20 cellular contexts compared by ENCODE assay signal in genomic region chr9:120911295-120911843, GRCh38. TPM values are rescaled to one million over a fixed set of nuclear protein-coding genes. Genes with fewer than 3 reads are reported as not detected.
A peak's percentile ranks its signal among the peaks of the same experiment; 100 is the strongest.
DNase-seq lines count a peak whose midpoint lies in the region; ATAC-seq, FAIRE-seq and TF ChIP-seq lines count a peak whose summit lies in the region.
"Had no signal": no experiment of that assay in that cellular context is flagged by ENCODE, and none has a peak within 500 bp of the region (broad histone marks: within the 10 kb centered on the region; RNA-seq: fewer than 3 reads in every experiment).

No MANE protein-coding gene starts in this region.

- CTCF ChIA-PET in activated CD8-positive, alpha-beta memory T cell treated with anti-CD3 and anti-CD28 coated beads, Interleukin-2, amount 10 ng/mL, durations not matched to agents 7 days and 5 days (lab: Charles Lee): interaction anchor here (0.6 to 1.3 kb wide), 4 partner anchors 9 to 25 kb away, joined by 3 to 5 read pairs (median 4); no protein-coding TSS in a partner anchor
- CTCF ChIA-PET in activated CD8-positive, alpha-beta T cell treated with anti-CD3 and anti-CD28 coated beads for 36 hours (lab: Charles Lee): interaction anchor here (0.8 to 2.6 kb wide), 5 partner anchors 9 to 70 kb away, joined by 3 to 6 read pairs (median 3); no protein-coding TSS in a partner anchor

- peak overlapping the region; percentile 66 for H3K27ac Mint-ChIP-seq in activated CD8-positive, alpha-beta memory T cell treated with anti-CD3 and anti-CD28 coated beads, Interleukin-2, amount 10 ng/mL, durations not matched to agents 7 days and 5 days
- peak overlapping the region; percentile 92 for H3K27ac Mint-ChIP-seq in activated CD8-positive, alpha-beta T cell treated with anti-CD3 and anti-CD28 coated beads for 36 hours
- H3K27ac Mint-ChIP-seq in endodermal cell: no peak overlapping the region
- H3K27ac Mint-ChIP-seq: nephron had no signal

- H3K4me1 ChIP-seq in endodermal cell (ENCODE audit: control insufficient read depth, insufficient read depth, low read length) (no peaks in the 10 kb centered on the region), right atrium auricular region (peaks cover 0 to 4% of the 10 kb centered on the region in 2 donors)
- H3K4me1 ChIP-seq: A549 had no signal

- POLR2A ChIA-PET in activated CD8-positive, alpha-beta T cell treated with anti-CD3 and anti-CD28 coated beads for 36 hours (lab: Charles Lee): interaction anchor here (0.7 to 67.1 kb wide), 3 partner anchors 1 to 165 kb away, joined by 3 to 2439 read pairs (median 2439); partner anchors contain the start of genes PHF19 and TRAF1

- no peak for DNase-seq in activated CD8-positive, alpha-beta memory T cell treated with anti-CD3 and anti-CD28 coated beads, Interleukin-2, amount 10 ng/mL, durations not matched to agents 7 days and 5 days
- DNase-seq in activated CD8-positive, alpha-beta memory T cell treated with anti-CD3 and anti-CD28 coated beads, Interleukin-2, amount 50 U/mL, for 4 hours: no peak
- no peak for DNase-seq in GM12892 (ENCODE audit: insufficient read length)
- DNase-seq in activated CD8-positive, alpha-beta T cell treated with anti-CD3 and anti-CD28 coated beads for 36 hours: no peak
- DNase-seq in endodermal cell: no peak
- DNase-seq in hippocampal formation (lab: John Stamatoyannopoulos, UW): no peak
- no peak for DNase-seq in right atrium auricular region (ENCODE audit: low spot score)
- DNase-seq: effector CD8-positive, alpha-beta T cell; esophagus squamous epithelium; left colon; mesendoderm; NCI-H526 treated with DMSO at 0.1 percent for 48 hours; sigmoid colon; SW 1271 had no signal

- H3K9me3 Mint-ChIP-seq in activated CD8-positive, alpha-beta memory T cell treated with anti-CD3 and anti-CD28 coated beads, Interleukin-2, amount 10 ng/mL, durations not matched to agents 7 days and 5 days (ENCODE audit: low read depth): no peaks in the 10 kb centered on the region
- H3K9me3 Mint-ChIP-seq in activated CD8-positive, alpha-beta T cell treated with anti-CD3 and anti-CD28 coated beads for 36 hours: no peaks in the 10 kb centered on the region
- no peaks in the 10 kb centered on the region for H3K9me3 Mint-ChIP-seq in endodermal cell
- H3K9me3 Mint-ChIP-seq: nephron had no signal

- TF ChIP-seq CTCF in activated CD8-positive, alpha-beta T cell treated with anti-CD3 and anti-CD28 coated beads for 36 hours (IDR thresholded peaks at IDR 0.05): no peak
- TF ChIP-seq CTCF in endodermal cell (conservative IDR thresholded peaks at IDR 0.05) (peak; percentile 32), right atrium auricular region (IDR thresholded peaks at IDR 0.05) (no peak)

- no peaks in the 10 kb centered on the region for H3K36me3 ChIP-seq in endodermal cell (ENCODE audit: control insufficient read depth, insufficient read depth, low read length)
- peaks cover 10% of the 10 kb centered on the region for H3K36me3 ChIP-seq in right atrium auricular region

- intact Hi-C loops in activated CD8-positive, alpha-beta T cell treated with anti-CD3 and anti-CD28 coated beads for 36 hours (cut with micrococcal nuclease): no loop called here

- peaks cover 84% of the 10 kb centered on the region for H3K4me1 Mint-ChIP-seq in activated CD8-positive, alpha-beta memory T cell treated with anti-CD3 and anti-CD28 coated beads, Interleukin-2, amount 10 ng/mL, durations not matched to agents 7 days and 5 days
- H3K4me1 Mint-ChIP-seq in activated CD8-positive, alpha-beta T cell treated with anti-CD3 and anti-CD28 coated beads for 36 hours (ENCODE audit: low read depth): peaks cover 87% of the 10 kb centered on the region
- peaks cover 8% of the 10 kb centered on the region for H3K4me1 Mint-ChIP-seq in endodermal cell

- H3K9me3 ChIP-seq in endodermal cell (ENCODE audit: control insufficient read depth, low read length) (no peaks in the 10 kb centered on the region), right atrium auricular region (no peaks in the 10 kb centered on the region)
- H3K9me3 ChIP-seq: A549, esophagus squamous epithelium, sigmoid colon, thoracic aorta had no signal

- H3K9ac ChIP-seq in endodermal cell (ENCODE audit: extremely low read depth, low read length, poor library complexity, severe bottlenecking): no peak overlapping the region

- H3K27ac ChIP-seq in endodermal cell (ENCODE audit: low read depth, low read length) (no peak overlapping the region), right atrium auricular region (no peak overlapping the region)
- H3K27ac ChIP-seq: A549, esophagus squamous epithelium, sigmoid colon had no signal

- 0 out of 2 replicates have a peak, but pooled peaks have one; percentile 37 for TF ChIP-seq POLR2A in GM12892 (IDR thresholded peaks at IDR 0.05; ENCODE audit: low read depth, low read length)

- no peaks in the 10 kb centered on the region for H3K27me3 Mint-ChIP-seq in activated CD8-positive, alpha-beta memory T cell treated with anti-CD3 and anti-CD28 coated beads, Interleukin-2, amount 10 ng/mL, durations not matched to agents 7 days and 5 days
- H3K27me3 Mint-ChIP-seq in activated CD8-positive, alpha-beta T cell treated with anti-CD3 and anti-CD28 coated beads for 36 hours: no peaks in the 10 kb centered on the region
- H3K27me3 Mint-ChIP-seq in endodermal cell (ENCODE audit: insufficient read depth): peaks cover 2% of the 10 kb centered on the region

- no peak overlapping the region for H3K4me3 Mint-ChIP-seq in activated CD8-positive, alpha-beta memory T cell treated with anti-CD3 and anti-CD28 coated beads, Interleukin-2, amount 10 ng/mL, durations not matched to agents 7 days and 5 days
- no peak overlapping the region for H3K4me3 Mint-ChIP-seq in activated CD8-positive, alpha-beta T cell treated with anti-CD3 and anti-CD28 coated beads for 36 hours
- no peak overlapping the region for H3K4me3 Mint-ChIP-seq in endodermal cell
- H3K4me3 Mint-ChIP-seq: nephron had no signal

- FAIRE-seq in GM12892 (lab: Jason Lieb, UNC): no peak
- FAIRE-seq: A549, K562 had no signal

- H3K36me3 Mint-ChIP-seq in activated CD8-positive, alpha-beta memory T cell treated with anti-CD3 and anti-CD28 coated beads, Interleukin-2, amount 10 ng/mL, durations not matched to agents 7 days and 5 days: peaks cover 82% of the 10 kb centered on the region
- peaks cover 90% of the 10 kb centered on the region for H3K36me3 Mint-ChIP-seq in activated CD8-positive, alpha-beta T cell treated with anti-CD3 and anti-CD28 coated beads for 36 hours (ENCODE audit: low read depth)
- H3K36me3 Mint-ChIP-seq in endodermal cell (ENCODE audit: low read depth): no peaks in the 10 kb centered on the region

- H3K4me3 ChIP-seq in endodermal cell (ENCODE audit: low read length): no peak overlapping the region
- H3K4me3 ChIP-seq in right atrium auricular region: no peak overlapping the region
- H3K4me3 ChIP-seq: A549, esophagus squamous epithelium, K562, sigmoid colon, thoracic aorta had no signal

- no peak for ATAC-seq in activated CD8-positive, alpha-beta memory T cell treated with anti-CD3 and anti-CD28 coated beads, Interleukin-2, amount 10 ng/mL, durations not matched to agents 7 days and 5 days
- no peak for ATAC-seq in activated CD8-positive, alpha-beta T cell treated with anti-CD3 and anti-CD28 coated beads for 36 hours
- ATAC-seq in GM19324 (IDR thresholded peaks at IDR 0.05; ENCODE audit: low FRiP score, unreplicated experiment): no peak
- ATAC-seq: A549, K562, left colon, Right ventricle myocardium inferior had no signal

- no peaks in the 10 kb centered on the region for H3K27me3 ChIP-seq in endodermal cell (ENCODE audit: control insufficient read depth, insufficient read depth, low read length, poor library complexity, severe bottlenecking)
- no peaks in the 10 kb centered on the region for H3K27me3 ChIP-seq in right atrium auricular region
- H3K27me3 ChIP-seq: esophagus squamous epithelium, sigmoid colon had no signal

- 87 to 91% methylated on average over 10 of the region's 10 CpGs for WGBS in endodermal cell (ENCODE audit: insufficient coverage in 1 of 2, insufficient read length in 1 of 2), 2 experiments

RNA-seq across cellular contexts. Expression of gene TRAF1, which starts 15.2 kb away (rescaled TPM):
- 100 to 1,000 TPM in 1 of 2 experiments, 10 to 100 TPM in 1; 59.6 to 114 TPM for total RNA-seq in activated CD8-positive, alpha-beta memory T cell treated with anti-CD3 and anti-CD28 coated beads, Interleukin-2, amount 10 ng/mL, durations not matched to agents 7 days and 5 days
- 116 TPM for polyA plus RNA-seq in GM12892 (2012; ENCODE audit: missing spikeins)
- total RNA-seq in activated CD8-positive, alpha-beta T cell treated with anti-CD3 and anti-CD28 coated beads for 36 hours: 100 to 1,000 TPM; 147 to 150 TPM
- 1 to 10 TPM; 3.6 to 8.2 TPM for total RNA-seq in endodermal cell
- polyA plus RNA-seq in endodermal cell (2013, experiment 1 of 2): 3.1 TPM
- polyA plus RNA-seq in endodermal cell (2013, experiment 2 of 2): 2.6 TPM
- total RNA-seq in right atrium auricular region: 1 to 10 TPM; 2.0 to 3.0 TPM

RNA-seq across cellular contexts. Expression of gene PHF19, which starts 34.4 kb away (rescaled TPM):
- 100 to 1,000 TPM; 246 to 254 TPM for total RNA-seq in activated CD8-positive, alpha-beta memory T cell treated with anti-CD3 and anti-CD28 coated beads, Interleukin-2, amount 10 ng/mL, durations not matched to agents 7 days and 5 days
- polyA plus RNA-seq in GM12892 (2012; ENCODE audit: missing spikeins): 70.4 TPM
- total RNA-seq in activated CD8-positive, alpha-beta T cell treated with anti-CD3 and anti-CD28 coated beads for 36 hours: 100 to 1,000 TPM; 210 to 216 TPM
- total RNA-seq in endodermal cell (10 to 100 TPM; 17.9 to 21.9 TPM), right atrium auricular region (10 to 100 TPM; 11.9 to 13.9 TPM)
- polyA plus RNA-seq in endodermal cell (2013, experiment 1 of 2): 30.5 TPM
- polyA plus RNA-seq in endodermal cell (2013, experiment 2 of 2): 27.9 TPM

Comparison
In these comparisons a context has a peak if more than half of its experiments do, and no peak if none do; other contexts are left out.
1. RNA of gene TRAF1, which starts 15.2 kb away (total RNA-seq): 147 to 150 TPM in activated CD8-positive, alpha-beta T cell treated with anti-CD3 and anti-CD28 coated beads for 36 hours and 59.6 to 114 TPM in activated CD8-positive, alpha-beta memory T cell treated with anti-CD3 and anti-CD28 coated beads, Interleukin-2, amount 10 ng/mL, durations not matched to agents 7 days and 5 days; 3.6 to 8.2 TPM in endodermal cell and 2.0 to 3.0 TPM in right atrium auricular region; every median in the first group is over 4 times any median in the second.
2. RNA of gene PHF19, which starts 34.4 kb away (total RNA-seq): 246 to 254 TPM in activated CD8-positive, alpha-beta memory T cell treated with anti-CD3 and anti-CD28 coated beads, Interleukin-2, amount 10 ng/mL, durations not matched to agents 7 days and 5 days and 210 to 216 TPM in activated CD8-positive, alpha-beta T cell treated with anti-CD3 and anti-CD28 coated beads for 36 hours; 17.9 to 21.9 TPM in endodermal cell and 11.9 to 13.9 TPM in right atrium auricular region; every median in the first group is over 4 times any median in the second.